In the genomic region with DNA sequence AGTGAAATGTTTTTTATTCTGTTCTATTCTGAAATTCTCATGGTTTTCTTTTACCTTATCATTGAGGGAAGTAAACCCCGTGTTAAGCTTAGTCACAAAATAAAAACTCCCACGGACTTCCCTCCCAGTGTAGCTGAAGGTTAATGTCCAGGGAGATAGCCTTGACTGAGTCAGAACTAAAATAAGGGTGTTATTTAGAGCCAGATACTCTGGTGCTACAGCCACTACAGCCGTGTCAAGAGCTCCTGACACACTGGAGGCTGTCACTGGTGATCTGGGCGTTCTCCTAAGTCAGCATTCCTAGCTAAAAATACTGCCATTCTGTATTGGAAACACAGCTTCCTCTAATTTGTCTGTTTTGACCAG, we compare ENCODE assay signal across 8 cellular contexts.
A peak's percentile ranks its signal among the peaks of the same experiment; 100 is the strongest.
DNase-seq lines count a peak whose midpoint lies in the region; ATAC-seq, FAIRE-seq and TF ChIP-seq lines count a peak whose summit lies in the region.

No MANE protein-coding gene starts in this region.

- H3K4me1 Mint-ChIP-seq in activated naive CD4-positive, alpha-beta T cell treated with anti-CD3 and anti-CD28 coated beads, Interleukin-2, amount 10 ng/mL, durations not matched to agents 7 days and 5 days = peaks cover 41% of the 10 kb centered on the region

- H3K27me3 ChIP-seq in K562 (ENCODE audit: control insufficient read depth in 2 of 2, insufficient read depth in 2 of 2, low read length in 2 of 2) = no peaks in the 10 kb centered on the region
- H3K27me3 ChIP-seq in vagina = no peaks in the 10 kb centered on the region

- TF ChIP-seq EP300 in K562 (IDR thresholded peaks at IDR 0.05; ENCODE audit: low read length) = peak; percentile 72; the same call in 1 of the 2 replicates

- no TSS peak for BruUV-seq in K562 (replicated peaks; lab: Mats Ljungman, UMichigan)

- DNase-seq in CD1c-positive myeloid dendritic cell (ENCODE audit: extremely low spot score) (peak; percentile 96), K562 (ENCODE audit: extremely low read depth in 1 of 4, low spot score in 3 of 4) (peak; percentile 77 to 89 (median 80)), left lobe of liver (ENCODE audit: low spot score) (no peak), vagina (ENCODE audit: extremely low spot score in 2 of 2) (no peak), D721Med (ENCODE audit: insufficient read length, low spot score) (no peak)
- no peak for DNase-seq in activated naive CD4-positive, alpha-beta T cell treated with anti-CD3 and anti-CD28 coated beads, Interleukin-2, amount 10 ng/mL, durations not matched to agents 7 days and 5 days

- FAIRE-seq in K562 (lab: Jason Lieb, UNC) = peak; percentile 94
- FAIRE-seq in D721Med (lab: Jason Lieb, UNC) = no peak

- in situ Hi-C loops in K562 (cut with MboI) = no loop called here

- H3K4me3 ChIP-seq in K562 (no peak overlapping the region), vagina (no peak overlapping the region)

- H3K36me3 ChIP-seq in K562 (ENCODE audit: control insufficient read depth, insufficient read depth, low read length) = peaks cover 3% of the 10 kb centered on the region; the same call in 1 of the 3 replicates
- H3K36me3 ChIP-seq in vagina = no peaks in the 10 kb centered on the region

- no peaks in the 10 kb centered on the region for H3K9me3 Mint-ChIP-seq in activated naive CD4-positive, alpha-beta T cell treated with anti-CD3 and anti-CD28 coated beads, Interleukin-2, amount 10 ng/mL, durations not matched to agents 7 days and 5 days

- CTCF ChIA-PET in K562 (lab: Yijun Ruan, JAX; ENCODE audit: low intra/inter-chr PET ratio) = interaction anchor here (0.8 to 2.4 kb wide), 2 partner anchors 10 to 30 kb away, joined by 5 to 27 read pairs; no protein-coding TSS in a partner anchor
- CTCF ChIA-PET in activated naive CD4-positive, alpha-beta T cell treated with anti-CD3 and anti-CD28 coated beads, Interleukin-2, amount 10 ng/mL, durations not matched to agents 7 days and 5 days (lab: Charles Lee) = interaction anchor here (0.8 to 7.5 kb wide), 14 partner anchors 8 to 102 kb away, joined by 3 to 162 read pairs (median 10); no protein-coding TSS in a partner anchor

- H3K36me3 Mint-ChIP-seq in activated naive CD4-positive, alpha-beta T cell treated with anti-CD3 and anti-CD28 coated beads, Interleukin-2, amount 10 ng/mL, durations not matched to agents 7 days and 5 days = peaks cover 5% of the 10 kb centered on the region

- intact Hi-C loops in K562 (cut with micrococcal nuclease) (loop anchor here (5.0 kb wide), 2 partner anchors 40 to 105 kb away; a partner anchor contains a TSS), vagina (cut with DNase I) (no loop called here)

- H3K27me3 Mint-ChIP-seq in activated naive CD4-positive, alpha-beta T cell treated with anti-CD3 and anti-CD28 coated beads, Interleukin-2, amount 10 ng/mL, durations not matched to agents 7 days and 5 days = no peaks in the 10 kb centered on the region

- H4K20me1 ChIP-seq in K562 (replicated peaks; ENCODE audit: control insufficient read depth, insufficient read depth, low read length) = no peaks in the 10 kb centered on the region; the same call in 1 of the 2 replicates

- H3K4me2 ChIP-seq in K562 (ENCODE audit: insufficient read depth, low read length) = peak overlapping the region; percentile 42; the same call in 1 of the 2 replicates

- H2AFZ ChIP-seq in K562 (ENCODE audit: low read depth, low read length) = no peak overlapping the region

- TF ChIP-seq POLR2A in K562 (conservative IDR thresholded peaks at IDR 0.05) = no peak
- TF ChIP-seq POLR2A in vagina (IDR thresholded peaks at IDR 0.05) = no peak

- peaks cover 6% of the 10 kb centered on the region for H3K9me1 ChIP-seq in K562 (ENCODE audit: control insufficient read depth, insufficient read depth, low read length)

- TF ChIP-seq CTCF in K562 (IDR thresholded peaks at IDR 0.05 in 2 of 3, conservative IDR thresholded peaks at IDR 0.05 in 1 of 3; ENCODE audit: insufficient read depth in 2 of 3, low read depth in 1 of 3, low read length in 3 of 3) (no peak), vagina (IDR thresholded peaks at IDR 0.05) (no peak), D721Med (IDR thresholded peaks at IDR 0.05; ENCODE audit: insufficient read depth, missing control alignments) (no peak)

- no peaks in the 10 kb centered on the region; the same call in 1 of the 2 replicates for H3K9me3 ChIP-seq in K562 (replicated peaks; ENCODE audit: control insufficient read depth, insufficient read depth, low read depth, low read length)
- H3K9me3 ChIP-seq in vagina = no peaks in the 10 kb centered on the region

- H3K27ac ChIP-seq in K562 (ENCODE audit: extremely low read depth, low read depth, low read length) (peak overlapping the region; percentile 76), vagina (peak overlapping the region; percentile 52)

- H3K27ac Mint-ChIP-seq in activated naive CD4-positive, alpha-beta T cell treated with anti-CD3 and anti-CD28 coated beads, Interleukin-2, amount 10 ng/mL, durations not matched to agents 7 days and 5 days = no peak overlapping the region

- POLR2A ChIA-PET in K562 (lab: Yijun Ruan, JAX) = interaction anchor here (0.6 to 2.1 kb wide), 5 partner anchors 11 to 414 kb away, joined by 3 to 20 read pairs (median 4); no protein-coding TSS in a partner anchor

- ATAC-seq in HG02798 (IDR thresholded peaks at IDR 0.05; ENCODE audit: poor library complexity, unreplicated experiment) (peak; percentile 65), K562 (peak; percentile 85), left lobe of liver (peak; percentile 68), GM19324 (IDR thresholded peaks at IDR 0.05; ENCODE audit: low FRiP score, unreplicated experiment) (no peak)

- TF ChIP-seq RAD21 in K562 (CRISPR knock-in tag; conservative IDR thresholded peaks at IDR 0.05 in 1 of 2, IDR thresholded peaks at IDR 0.05 in 1 of 2) = no peak

- H3K4me1 ChIP-seq in K562 (replicated peaks in 1 of 2; ENCODE audit: control insufficient read depth in 2 of 2, insufficient read depth in 2 of 2, low read length in 2 of 2) (peaks cover 21 to 51% of the 10 kb centered on the region in 2 experiments), vagina (peaks cover 60% of the 10 kb centered on the region)

- WGBS in K562 (ENCODE audit: insufficient coverage, low coverage, missing lambda C conversion rate) = 4% methylated on average over 4 of the region's 4 CpGs

- no peak overlapping the region for H3K4me3 Mint-ChIP-seq in activated naive CD4-positive, alpha-beta T cell treated with anti-CD3 and anti-CD28 coated beads, Interleukin-2, amount 10 ng/mL, durations not matched to agents 7 days and 5 days

- H3K79me2 ChIP-seq in K562 (ENCODE audit: control insufficient read depth, insufficient read depth, low read length) = peaks cover 85% of the 10 kb centered on the region

- peak overlapping the region; percentile 32 to 60; a peak in 3 of 4 replicates for H3K9ac ChIP-seq in K562 (ENCODE audit: insufficient read depth in 1 of 2, low read depth in 2 of 2, low read length in 2 of 2)

TF ChIP-seq in K562, 482 proteins besides CTCF, POLR2A, EP300 and RAD21 (continues in another document):
- TF ChIP-seq MAFF (IDR thresholded peaks at IDR 0.05; ENCODE audit: low read length) (peak; percentile 75), NFE2 (IDR thresholded peaks at IDR 0.05; ENCODE audit: low read depth) (peak; percentile 54), TAF1 (IDR thresholded peaks at IDR 0.05; ENCODE audit: control insufficient read depth, extremely low read depth, insufficient read depth, low read length, severe bottlenecking) (peak; percentile 21), MAFK (IDR thresholded peaks at IDR 0.05; ENCODE audit: low read length) (peak; percentile 81), CBFA2T2 (conservative IDR thresholded peaks at IDR 0.05) (peak; percentile 38), MEF2A (IDR thresholded peaks at IDR 0.05; ENCODE audit: control insufficient read depth, low read depth, low read length) (peak; percentile 75), CBX3 (IDR thresholded peaks at IDR 0.05; ENCODE audit: borderline replicate concordance in 1 of 2, low read length in 2 of 2) (peak in 1 of 2 experiments; percentile 44; a peak in 1 of 3 replicates), SPI1 (IDR thresholded peaks at IDR 0.05; ENCODE audit: borderline replicate concordance, low read depth, low read length) (peak; percentile 64; the same call in 1 of the 2 replicates), KLF6 (CRISPR knock-in tag; IDR thresholded peaks at IDR 0.05; ENCODE audit: borderline replicate concordance) (no peak)
- TF ChIP-seq, protein P1, sequence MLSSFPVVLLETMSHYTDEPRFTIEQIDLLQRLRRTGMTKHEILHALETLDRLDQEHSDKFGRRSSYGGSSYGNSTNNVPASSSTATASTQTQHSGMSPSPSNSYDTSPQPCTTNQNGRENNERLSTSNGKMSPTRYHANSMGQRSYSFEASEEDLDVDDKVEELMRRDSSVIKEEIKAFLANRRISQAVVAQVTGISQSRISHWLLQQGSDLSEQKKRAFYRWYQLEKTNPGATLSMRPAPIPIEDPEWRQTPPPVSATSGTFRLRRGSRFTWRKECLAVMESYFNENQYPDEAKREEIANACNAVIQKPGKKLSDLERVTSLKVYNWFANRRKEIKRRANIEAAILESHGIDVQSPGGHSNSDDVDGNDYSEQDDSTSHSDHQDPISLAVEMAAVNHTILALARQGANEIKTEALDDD (IDR thresholded peaks at IDR 0.05) = peak; percentile 97
- TF ChIP-seq, protein P2, sequence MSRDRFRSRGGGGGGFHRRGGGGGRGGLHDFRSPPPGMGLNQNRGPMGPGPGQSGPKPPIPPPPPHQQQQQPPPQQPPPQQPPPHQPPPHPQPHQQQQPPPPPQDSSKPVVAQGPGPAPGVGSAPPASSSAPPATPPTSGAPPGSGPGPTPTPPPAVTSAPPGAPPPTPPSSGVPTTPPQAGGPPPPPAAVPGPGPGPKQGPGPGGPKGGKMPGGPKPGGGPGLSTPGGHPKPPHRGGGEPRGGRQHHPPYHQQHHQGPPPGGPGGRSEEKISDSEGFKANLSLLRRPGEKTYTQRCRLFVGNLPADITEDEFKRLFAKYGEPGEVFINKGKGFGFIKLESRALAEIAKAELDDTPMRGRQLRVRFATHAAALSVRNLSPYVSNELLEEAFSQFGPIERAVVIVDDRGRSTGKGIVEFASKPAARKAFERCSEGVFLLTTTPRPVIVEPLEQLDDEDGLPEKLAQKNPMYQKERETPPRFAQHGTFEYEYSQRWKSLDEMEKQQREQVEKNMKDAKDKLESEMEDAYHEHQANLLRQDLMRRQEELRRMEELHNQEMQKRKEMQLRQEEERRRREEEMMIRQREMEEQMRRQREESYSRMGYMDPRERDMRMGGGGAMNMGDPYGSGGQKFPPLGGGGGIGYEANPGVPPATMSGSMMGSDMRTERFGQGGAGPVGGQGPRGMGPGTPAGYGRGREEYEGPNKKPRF (IDR thresholded peaks at IDR 0.05; ENCODE audit: low read depth, low read length) = no peak

Comparison
In these comparisons a context has a peak if more than half of its experiments do, and no peak if none do; other contexts are left out.
1. DNase-seq: peak in CD1c-positive myeloid dendritic cell (single experiment) and K562 (4 of 4); none in left lobe of liver (single experiment), vagina (0 of 2), activated naive CD4-positive, alpha-beta T cell treated with anti-CD3 and anti-CD28 coated beads, Interleukin-2, amount 10 ng/mL, durations not matched to agents 7 days and 5 days (single experiment) and D721Med (single experiment).